Comparison of ENCODE assay signal across 24 cellular contexts in genomic region chr12:92188517-92189188, GRCh38.
"Had no signal": no experiment of that assay in that cellular context is flagged by ENCODE, and none has a peak within 500 bp of the region (broad histone marks: within the 10 kb centered on the region; RNA-seq: fewer than 3 reads in every experiment).

No MANE protein-coding gene starts in this region.

- H3K9me3 ChIP-seq: breast epithelium, pancreas, thoracic aorta, upper lobe of left lung had no signal

- H3K4me1 ChIP-seq: breast epithelium, pancreas, upper lobe of left lung had no signal

- H3K27me3 ChIP-seq: breast epithelium, heart left ventricle, left lung, pancreas, upper lobe of left lung had no signal

- ATAC-seq: activated CD4-positive, CD25-positive, alpha-beta regulatory T cell treated with anti-CD3 and anti-CD28 coated beads, Interleukin-2, amount 50 U/mL, for 24 hours; heart left ventricle; left lung; pancreas; right cardiac atrium had no signal

- H3K4me3 ChIP-seq: breast epithelium, coronary artery, heart left ventricle, left lung, pancreas, SK-N-MC, thoracic aorta, upper lobe of left lung had no signal

- H3K36me3 ChIP-seq: breast epithelium, heart left ventricle, left lung, pancreas, thoracic aorta, upper lobe of left lung had no signal

- DNase-seq: activated CD4-positive, alpha-beta memory T cell treated with anti-CD3 and anti-CD28 coated beads, Interleukin-2, amount 10 ng/mL, durations not matched to agents 7 days and 5 days; activated CD4-positive, alpha-beta T cell treated with anti-CD3 and anti-CD28 coated beads, Interleukin-2, amount 10 ng/mL, durations not matched to agents 24 days and 14 days; activated effector memory CD4-positive, alpha-beta T cell treated with anti-CD3 and anti-CD28 coated beads, Interleukin-2, amount 50 U/mL, for 16 hours; activated naive CD4-positive, alpha-beta T cell treated with anti-CD3 and anti-CD28 coated beads, Interleukin-2, amount 10 ng/mL, durations not matched to agents 7 days and 5 days; activated T-cell treated with anti-CD3 and anti-CD28 coated beads for 4 hours; cerebellar nuclear complex; heart left ventricle; left lung; midbrain; nephron progenitor cell; pancreas; right cardiac atrium; stimulated activated CD4-positive, alpha-beta T cell treated with anti-CD3 and anti-CD28 coated beads, Interleukin-1b, Interleukin-23, amount 100 ng/mL, for 48 hours; stimulated activated naive CD4-positive, alpha-beta T cell; SW 1271; upper lobe of left lung had no signal

- H3K27ac ChIP-seq: breast epithelium, coronary artery, epithelial cell of prostate, heart left ventricle, left lung, pancreas, SK-N-MC, thoracic aorta, upper lobe of left lung, VCaP had no signal

- FAIRE-seq: keratinocyte, pancreas had no signal
